ENCODE assay signal across 15 cellular contexts in the genomic region with DNA sequence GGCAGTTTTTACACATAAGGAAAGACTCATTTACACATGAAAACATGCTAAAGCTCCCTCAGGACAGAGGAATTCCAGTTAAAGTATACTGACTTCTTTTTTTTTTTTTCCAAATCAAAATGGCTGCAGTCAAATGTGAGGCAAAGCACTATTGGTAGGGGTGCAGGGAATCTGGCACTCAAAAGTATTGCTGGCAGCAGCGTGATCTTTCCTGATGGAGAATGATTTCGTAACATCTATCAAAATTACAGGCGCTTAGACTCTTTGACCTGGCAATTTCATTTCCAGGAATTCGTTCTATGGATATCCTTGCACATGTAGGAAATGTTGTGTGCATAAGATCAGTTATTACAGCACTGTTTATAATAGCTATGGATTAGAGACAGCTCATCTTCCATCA.
DNase-seq lines count a peak whose midpoint lies in the region; ATAC-seq, FAIRE-seq and TF ChIP-seq lines count a peak whose summit lies in the region.
"Had no signal": no experiment of that assay in that cellular context is flagged by ENCODE, and none has a peak within 500 bp of the region (broad histone marks: within the 10 kb centered on the region; RNA-seq: fewer than 3 reads in every experiment).

No MANE protein-coding gene starts in this region.

- H3K27ac ChIP-seq in GM23338 (ENCODE audit: low read depth) (no peak overlapping the region), K562 (ENCODE audit: extremely low read depth, low read depth, low read length) (no peak overlapping the region), lung (ENCODE audit: low read depth in 1 of 2, low read length in 1 of 2) (no peak overlapping the region), left lung (no peak overlapping the region)
- H3K27ac ChIP-seq: BLaER1 treated with 17β-estradiol and CSF1 and Interleukin-3, amounts not matched to agents 10 nM and 100 nM; HL-60 had no signal

- no peaks in the 10 kb centered on the region for H3K36me3 ChIP-seq in GM23338 (ENCODE audit: insufficient read depth)
- H3K36me3 ChIP-seq in K562 (ENCODE audit: control insufficient read depth, insufficient read depth, low read length): no peaks in the 10 kb centered on the region
- H3K36me3 ChIP-seq in lung (ENCODE audit: control insufficient read depth in 2 of 2, insufficient read depth in 2 of 2, low read length in 2 of 2): peaks cover 0 to 13% of the 10 kb centered on the region in 2 donors
- H3K36me3 ChIP-seq in left lung: no peaks in the 10 kb centered on the region
- H3K36me3 ChIP-seq: BLaER1 treated with 17β-estradiol and CSF1 and Interleukin-3, amounts not matched to agents 10 nM and 100 nM; HAP-1 had no signal

- no peak overlapping the region for H3K4me2 ChIP-seq in GM23338
- H3K4me2 ChIP-seq in K562 (ENCODE audit: insufficient read depth, low read length): no peak overlapping the region
- H3K4me2 ChIP-seq: BLaER1 treated with 17β-estradiol and CSF1 and Interleukin-3, amounts not matched to agents 10 nM and 100 nM had no signal

- ATAC-seq in GM23338: no peak
- ATAC-seq in K562: no peak
- no peak for ATAC-seq in lung (ENCODE audit: insufficient read depth, low FRiP score)
- ATAC-seq in HG02938 (IDR thresholded peaks at IDR 0.05; ENCODE audit: unreplicated experiment): no peak
- ATAC-seq in left lung: no peak
- ATAC-seq: CD8-positive, alpha-beta T cell had no signal

- intact Hi-C loops in K562 (cut with micrococcal nuclease): no loop called here
- intact Hi-C loops in left lung (cut with DNase I): no loop called here

- peak; percentile 6 for DNase-seq in GM23338 (ENCODE audit: low spot score)
- no peak for DNase-seq in K562 (ENCODE audit: extremely low read depth in 1 of 4, low spot score in 3 of 4)
- DNase-seq in fibroblast of the aortic adventitia (ENCODE audit: low read depth): peak; percentile 9
- peak; percentile 20 for DNase-seq in lung (ENCODE audit: low spot score)
- DNase-seq in left lung: no peak
- DNase-seq: Calu3, DMS79 treated with DMSO at 0.1 percent for 48 hours, GF-D8 had no signal

- no peak for TF ChIP-seq RAD21 in K562 (CRISPR knock-in tag; conservative IDR thresholded peaks at IDR 0.05 in 1 of 2, IDR thresholded peaks at IDR 0.05 in 1 of 2)

- peak overlapping the region; percentile 24; the same call in 1 of the 2 replicates for H2AFZ ChIP-seq in GM23338
- no peak overlapping the region for H2AFZ ChIP-seq in K562 (ENCODE audit: low read depth, low read length)

- in situ Hi-C loops in K562 (cut with MboI): no loop called here

- no peaks in the 10 kb centered on the region for H3K9me3 Mint-ChIP-seq in GM23338
- H3K9me3 Mint-ChIP-seq: CD8-positive, alpha-beta T cell; IgD-negative memory B cell had no signal

- POLR2A ChIA-PET in K562 (lab: Yijun Ruan, JAX): interaction anchor here (0.7 to 1.5 kb wide), 3 partner anchors 13 to 36 kb away, joined by 3 to 5 read pairs (median 4); no protein-coding TSS in a partner anchor

- FAIRE-seq in K562 (lab: Jason Lieb, UNC): peak; percentile 11

- BruUV-seq in K562 (replicated peaks; lab: Mats Ljungman, UMichigan): no TSS peak

- H3K4me3 ChIP-seq in GM23338 (no peak overlapping the region), K562 (no peak overlapping the region), fibroblast of the aortic adventitia (ENCODE audit: low read depth, low read length) (no peak overlapping the region), lung (no peak overlapping the region), left lung (no peak overlapping the region)
- H3K4me3 ChIP-seq: BLaER1 treated with 17β-estradiol and CSF1 and Interleukin-3, amounts not matched to agents 10 nM and 100 nM; HAP-1 had no signal

- no peak for TF ChIP-seq EP300 in K562 (IDR thresholded peaks at IDR 0.05; ENCODE audit: low read length)

- H4K20me1 ChIP-seq in GM23338 (replicated peaks; ENCODE audit: insufficient read depth): no peaks in the 10 kb centered on the region
- no peaks in the 10 kb centered on the region for H4K20me1 ChIP-seq in K562 (replicated peaks; ENCODE audit: control insufficient read depth, insufficient read depth, low read length)
- H4K20me1 ChIP-seq: BLaER1 treated with 17β-estradiol and CSF1 and Interleukin-3, amounts not matched to agents 10 nM and 100 nM had no signal

- no peaks in the 10 kb centered on the region for H3K9me1 ChIP-seq in K562 (ENCODE audit: control insufficient read depth, insufficient read depth, low read length)

- no peak overlapping the region for H3K4me3 Mint-ChIP-seq in GM23338
- H3K4me3 Mint-ChIP-seq: B cell; CD8-positive, alpha-beta T cell; IgD-negative memory B cell had no signal

- H3K4me1 ChIP-seq in GM23338 (ENCODE audit: insufficient read depth) (no peaks in the 10 kb centered on the region; the same call in 1 of the 2 replicates), K562 (replicated peaks in 1 of 2; ENCODE audit: control insufficient read depth in 2 of 2, insufficient read depth in 2 of 2, low read length in 2 of 2) (no peaks in the 10 kb centered on the region), lung (ENCODE audit: control insufficient read depth in 2 of 2, insufficient read depth in 2 of 2, low read length in 2 of 2) (peaks cover 4 to 6% of the 10 kb centered on the region in 2 donors), left lung (no peaks in the 10 kb centered on the region)
- H3K4me1 ChIP-seq: BLaER1 treated with 17β-estradiol and CSF1 and Interleukin-3, amounts not matched to agents 10 nM and 100 nM; HAP-1 had no signal

- H3K9ac ChIP-seq in K562 (ENCODE audit: insufficient read depth in 1 of 2, low read depth in 2 of 2, low read length in 2 of 2): no peak overlapping the region
- H3K9ac ChIP-seq: BLaER1 treated with 17β-estradiol and CSF1 and Interleukin-3, amounts not matched to agents 10 nM and 100 nM had no signal

- H3K9me3 ChIP-seq in K562 (replicated peaks; ENCODE audit: control insufficient read depth, insufficient read depth, low read depth, low read length) (no peaks in the 10 kb centered on the region), lung (ENCODE audit: control insufficient read depth in 2 of 2, insufficient read depth in 1 of 2, low read length in 1 of 2) (no peaks in the 10 kb centered on the region), left lung (no peaks in the 10 kb centered on the region)
- H3K9me3 ChIP-seq: HAP-1 had no signal

- no peaks in the 10 kb centered on the region for H3F3A ChIP-seq in GM23338 (replicated peaks; ENCODE audit: low read depth)

- no peaks in the 10 kb centered on the region for H3K27me3 ChIP-seq in GM23338 (ENCODE audit: insufficient read depth)
- H3K27me3 ChIP-seq in K562 (ENCODE audit: control insufficient read depth in 2 of 2, insufficient read depth in 2 of 2, low read length in 2 of 2): no peaks in the 10 kb centered on the region
- H3K27me3 ChIP-seq in lung (ENCODE audit: control insufficient read depth, insufficient read depth): no peaks in the 10 kb centered on the region
- H3K27me3 ChIP-seq in left lung: no peaks in the 10 kb centered on the region
- H3K27me3 ChIP-seq: BLaER1 treated with 17β-estradiol and CSF1 and Interleukin-3, amounts not matched to agents 10 nM and 100 nM had no signal

- H3K27ac Mint-ChIP-seq in GM23338: peak overlapping the region; percentile 36; the same call in 1 of the 2 replicates
- H3K27ac Mint-ChIP-seq: B cell; CD8-positive, alpha-beta T cell; IgD-negative memory B cell had no signal

- no peaks in the 10 kb centered on the region for H3K9me2 ChIP-seq in GM23338 (ENCODE audit: insufficient read depth)

- H3K4me1 Mint-ChIP-seq in GM23338: peaks cover 8% of the 10 kb centered on the region; the same call in 2 of the 3 replicates
- H3K4me1 Mint-ChIP-seq: B cell, IgD-negative memory B cell had no signal

- H3K79me2 ChIP-seq in GM23338 (replicated peaks; ENCODE audit: insufficient read depth) (no peaks in the 10 kb centered on the region), K562 (ENCODE audit: control insufficient read depth, insufficient read depth, low read length) (no peaks in the 10 kb centered on the region)

- CTCF ChIA-PET in K562 (lab: Yijun Ruan, JAX; ENCODE audit: low intra/inter-chr PET ratio): no interaction called here

- no peak for TF ChIP-seq POLR2A in K562 (conservative IDR thresholded peaks at IDR 0.05)

- no peaks in the 10 kb centered on the region for H3K36me3 Mint-ChIP-seq in GM23338 (ENCODE audit: low read depth)
- H3K36me3 Mint-ChIP-seq: CD8-positive, alpha-beta T cell; IgD-negative memory B cell had no signal

- 38% methylated on average over 4 of the region's 4 CpGs for WGBS in K562 (ENCODE audit: insufficient coverage, low coverage, missing lambda C conversion rate)
- 55 to 68% methylated on average over 4 of the region's 4 CpGs for WGBS in lung, 2 donors

- TF ChIP-seq CTCF in GM23338 (conservative IDR thresholded peaks at IDR 0.05; ENCODE audit: low read depth in 2 of 2) (no peak), K562 (IDR thresholded peaks at IDR 0.05 in 2 of 3, conservative IDR thresholded peaks at IDR 0.05 in 1 of 3; ENCODE audit: insufficient read depth in 2 of 3, low read depth in 1 of 3, low read length in 3 of 3) (no peak), fibroblast of the aortic adventitia (IDR thresholded peaks at IDR 0.05; ENCODE audit: insufficient read depth, low read length) (no peak), lung (IDR thresholded peaks at IDR 0.05; ENCODE audit: control extremely low read depth, extremely low read depth) (no peak), left lung (IDR thresholded peaks at IDR 0.05) (no peak)

- peaks cover 3% of the 10 kb centered on the region for H3K27me3 Mint-ChIP-seq in GM23338 (ENCODE audit: insufficient read depth, low read depth, poor library complexity)

TF ChIP-seq in GM23338, 12 proteins besides CTCF, POLR2A, EP300 and RAD21 (continues in another document):
- TF ChIP-seq, protein P1, sequence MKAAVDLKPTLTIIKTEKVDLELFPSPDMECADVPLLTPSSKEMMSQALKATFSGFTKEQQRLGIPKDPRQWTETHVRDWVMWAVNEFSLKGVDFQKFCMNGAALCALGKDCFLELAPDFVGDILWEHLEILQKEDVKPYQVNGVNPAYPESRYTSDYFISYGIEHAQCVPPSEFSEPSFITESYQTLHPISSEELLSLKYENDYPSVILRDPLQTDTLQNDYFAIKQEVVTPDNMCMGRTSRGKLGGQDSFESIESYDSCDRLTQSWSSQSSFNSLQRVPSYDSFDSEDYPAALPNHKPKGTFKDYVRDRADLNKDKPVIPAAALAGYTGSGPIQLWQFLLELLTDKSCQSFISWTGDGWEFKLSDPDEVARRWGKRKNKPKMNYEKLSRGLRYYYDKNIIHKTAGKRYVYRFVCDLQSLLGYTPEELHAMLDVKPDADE (IDR thresholded peaks at IDR 0.05): no peak
- TF ChIP-seq NANOG (IDR thresholded peaks at IDR 0.05; ENCODE audit: borderline replicate concordance): no peak

TF ChIP-seq in K562, 482 proteins besides CTCF, POLR2A, EP300 and RAD21:
- no peak for TF ChIP-seq HNRNPL (IDR thresholded peaks at IDR 0.05; ENCODE audit: low read depth, low read length)
- no peak for TF ChIP-seq CEBPG (CRISPR knock-in tag; IDR thresholded peaks at IDR 0.05)
- 0 out of 4 replicates have a peak, but pooled peaks of 1 of the 2 experiments have one; percentile 29 for TF ChIP-seq CEBPG (tag; conservative IDR thresholded peaks at IDR 0.05 in 1 of 2, IDR thresholded peaks at IDR 0.05 in 1 of 2)
TF ChIP-seq in K562: peak in this region for 1.

Comparison
In these comparisons a context has a peak if more than half of its experiments do, and no peak if none do; other contexts are left out.
1. DNase-seq: peak in GM23338 (single experiment), fibroblast of the aortic adventitia (single experiment) and lung (single experiment); none in K562 (0 of 4) and left lung (0 of 2).